In the genomic region with DNA sequence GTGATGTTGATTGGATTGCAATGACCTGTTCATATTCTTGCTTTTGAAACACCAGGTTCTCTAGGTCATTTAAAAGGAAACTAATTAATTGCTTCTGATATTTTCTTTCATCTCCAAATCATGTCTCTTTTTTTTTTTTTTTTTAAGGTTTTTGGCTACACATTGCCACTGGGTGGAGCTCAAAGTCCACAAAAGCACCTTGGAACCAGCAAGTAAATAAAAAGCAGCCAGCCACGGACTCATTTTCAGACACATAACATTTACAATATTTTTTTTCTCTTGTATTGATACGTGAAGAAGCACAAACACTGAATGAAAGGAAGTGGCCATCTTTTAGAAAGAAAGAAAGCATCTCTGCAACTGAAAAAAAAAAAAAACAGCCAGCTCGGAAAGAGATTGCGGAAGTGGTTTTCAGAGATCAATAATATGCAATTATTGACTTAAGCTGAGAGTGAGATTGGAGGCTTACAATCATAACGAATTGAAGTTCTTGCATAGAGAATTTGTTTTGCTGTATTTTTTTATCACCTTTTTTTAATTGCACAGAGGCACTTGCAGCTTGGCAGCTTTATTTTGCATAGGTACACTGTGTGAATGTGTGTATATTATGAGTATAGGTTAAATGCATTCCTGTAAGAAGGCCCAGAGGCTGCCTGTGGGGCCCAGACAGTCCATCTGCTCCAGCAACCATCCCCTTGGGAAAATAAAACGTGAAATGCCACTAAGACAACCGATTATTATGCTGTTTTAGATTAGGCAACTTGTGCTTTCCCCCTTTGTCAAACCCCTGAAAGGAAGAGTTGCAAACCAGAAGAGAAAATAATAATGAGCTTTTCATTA, we compare ENCODE assay signal across 9 cellular contexts. TPM values are rescaled to one million over a fixed set of nuclear protein-coding genes. Genes with fewer than 3 reads are reported as not detected.
A peak's percentile ranks its signal among the peaks of the same experiment; 100 is the strongest.
DNase-seq lines count a peak whose midpoint lies in the region; ATAC-seq and TF ChIP-seq lines count a peak whose summit lies in the region.
"Had no signal": no experiment of that assay in that cellular context is flagged by ENCODE, and none has a peak within 500 bp of the region (broad histone marks: within the 10 kb centered on the region; RNA-seq: fewer than 3 reads in every experiment).

No MANE protein-coding gene starts in this region.

- H3K4me1 ChIP-seq in foreskin keratinocyte, result no peaks in the 10 kb centered on the region
- no peaks in the 10 kb centered on the region for H3K4me1 ChIP-seq in prostate gland (replicated peaks)

- CTCF ChIA-PET in activated CD4-positive, alpha-beta T cell treated with anti-CD3 and anti-CD28 coated beads, Interleukin-2, amount 10 ng/mL, durations not matched to agents 7 days and 5 days (lab: Charles Lee), result interaction anchor here (0.6 to 1.0 kb wide), 3 partner anchors 16 to 1317 kb away, joined by 3 to 4 read pairs (median 3); no protein-coding TSS in a partner anchor

- TF ChIP-seq CTCF in HFF-Myc (IDR thresholded peaks at IDR 0.05; ENCODE audit: low read depth, low read length, missing control alignments) (peak; percentile 32), foreskin keratinocyte (conservative IDR thresholded peaks at IDR 0.05) (peak; percentile 75), prostate gland (IDR thresholded peaks at IDR 0.05) (peak in 3 of 4 experiments; percentile 28 to 50 (median 38))

- H3K27me3 ChIP-seq in foreskin keratinocyte (peaks cover 5% of the 10 kb centered on the region), prostate gland (replicated peaks; ENCODE audit: insufficient read depth) (no peaks in the 10 kb centered on the region)

- no peaks in the 10 kb centered on the region for H3K9me3 ChIP-seq in prostate gland

- no peak for TF ChIP-seq POLR2A in prostate gland (IDR thresholded peaks at IDR 0.05)

- peaks cover 4% of the 10 kb centered on the region for H3K4me1 Mint-ChIP-seq in activated CD4-positive, alpha-beta T cell treated with anti-CD3 and anti-CD28 coated beads, Interleukin-2, amount 10 ng/mL, durations not matched to agents 7 days and 5 days

- DNase-seq in DMS 273 treated with DMSO at 0.1 percent for 48 hours (lab: John Stamatoyannopoulos, UW), result peak; percentile 2
- peak; percentile 20 for DNase-seq in HFF-Myc (ENCODE audit: extremely low read depth, low read depth)
- DNase-seq in NCI-H226, result peak; percentile 7
- DNase-seq in activated CD4-positive, alpha-beta T cell treated with anti-CD3 and anti-CD28 coated beads, Interleukin-2, amount 10 ng/mL, durations not matched to agents 7 days and 5 days, result peak; percentile 58
- DNase-seq in foreskin keratinocyte, result peak in 1 of 2 donors; percentile 30
- peak; percentile 23 for DNase-seq in prostate gland (ENCODE audit: low spot score)
- no peak for DNase-seq in ecto neural progenitor cell (ENCODE audit: low spot score)
- DNase-seq: stimulated activated naive B cell treated with anti-CD40 and anti-IgM and Interleukin-4, amounts not matched to agents 10 μg/mL and 1 μg/mL and 100 μg/mL, for 72 hours had no signal

- 21% methylated on average over 7 of the region's 7 CpGs for WGBS in prostate gland

- H3K27ac ChIP-seq in foreskin keratinocyte (no peak overlapping the region), prostate gland (no peak overlapping the region)

- peaks cover 19% of the 10 kb centered on the region for H3K27me3 Mint-ChIP-seq in activated CD4-positive, alpha-beta T cell treated with anti-CD3 and anti-CD28 coated beads, Interleukin-2, amount 10 ng/mL, durations not matched to agents 7 days and 5 days
- H3K27me3 Mint-ChIP-seq: stimulated activated naive B cell treated with anti-CD40 and anti-IgM and Interleukin-4, amounts not matched to agents 10 μg/mL and 1 μg/mL and 100 μg/mL, for 72 hours had no signal

- no peak overlapping the region for H3K4me3 Mint-ChIP-seq in activated CD4-positive, alpha-beta T cell treated with anti-CD3 and anti-CD28 coated beads, Interleukin-2, amount 10 ng/mL, durations not matched to agents 7 days and 5 days

- intact Hi-C loops in prostate gland (cut with DNase I), result no loop called here

- no peaks in the 10 kb centered on the region for H3K36me3 Mint-ChIP-seq in activated CD4-positive, alpha-beta T cell treated with anti-CD3 and anti-CD28 coated beads, Interleukin-2, amount 10 ng/mL, durations not matched to agents 7 days and 5 days (ENCODE audit: low read depth)
- H3K36me3 Mint-ChIP-seq: stimulated activated naive B cell treated with anti-CD40 and anti-IgM and Interleukin-4, amounts not matched to agents 10 μg/mL and 1 μg/mL and 100 μg/mL, for 72 hours had no signal

- no peaks in the 10 kb centered on the region for H3K36me3 ChIP-seq in prostate gland

- POLR2A ChIA-PET in activated CD4-positive, alpha-beta T cell treated with anti-CD3 and anti-CD28 coated beads, Interleukin-2, amount 10 ng/mL, durations not matched to agents 7 days and 5 days (lab: Charles Lee), result interaction anchor here (0.7 kb wide), 1 partner anchor 142 kb away, joined by 6 read pairs; no protein-coding TSS in a partner anchor

- H3K9me3 Mint-ChIP-seq in activated CD4-positive, alpha-beta T cell treated with anti-CD3 and anti-CD28 coated beads, Interleukin-2, amount 10 ng/mL, durations not matched to agents 7 days and 5 days, result no peaks in the 10 kb centered on the region
- H3K9me3 Mint-ChIP-seq: stimulated activated naive B cell treated with anti-CD40 and anti-IgM and Interleukin-4, amounts not matched to agents 10 μg/mL and 1 μg/mL and 100 μg/mL, for 72 hours had no signal

- H3K4me3 ChIP-seq in HFF-Myc (replicated peaks; ENCODE audit: low read depth, low read length), result no peak overlapping the region
- H3K4me3 ChIP-seq in prostate gland, result no peak overlapping the region

- peak overlapping the region; percentile 58 for H3K27ac Mint-ChIP-seq in activated CD4-positive, alpha-beta T cell treated with anti-CD3 and anti-CD28 coated beads, Interleukin-2, amount 10 ng/mL, durations not matched to agents 7 days and 5 days
- H3K27ac Mint-ChIP-seq: stimulated activated naive B cell treated with anti-CD40 and anti-IgM and Interleukin-4, amounts not matched to agents 10 μg/mL and 1 μg/mL and 100 μg/mL, for 72 hours had no signal

- no peak for ATAC-seq in foreskin keratinocyte
- no peak for ATAC-seq in GM19023 (IDR thresholded peaks at IDR 0.05; ENCODE audit: unreplicated experiment)

RNA-seq across cellular contexts. Expression of gene CGA, which starts 28.2 kb away (rescaled TPM):
- not detected for total RNA-seq in activated CD4-positive, alpha-beta T cell treated with anti-CD3 and anti-CD28 coated beads, Interleukin-2, amount 10 ng/mL, durations not matched to agents 7 days and 5 days
- not detected in 2 replicates for total RNA-seq in foreskin keratinocyte
- polyA plus RNA-seq in foreskin keratinocyte, result not detected in 2 replicates
- 1 to 10 TPM in 1 of 2 donors, not detected in 1; 2.2 TPM for total RNA-seq in prostate gland
